In the genomic region with DNA sequence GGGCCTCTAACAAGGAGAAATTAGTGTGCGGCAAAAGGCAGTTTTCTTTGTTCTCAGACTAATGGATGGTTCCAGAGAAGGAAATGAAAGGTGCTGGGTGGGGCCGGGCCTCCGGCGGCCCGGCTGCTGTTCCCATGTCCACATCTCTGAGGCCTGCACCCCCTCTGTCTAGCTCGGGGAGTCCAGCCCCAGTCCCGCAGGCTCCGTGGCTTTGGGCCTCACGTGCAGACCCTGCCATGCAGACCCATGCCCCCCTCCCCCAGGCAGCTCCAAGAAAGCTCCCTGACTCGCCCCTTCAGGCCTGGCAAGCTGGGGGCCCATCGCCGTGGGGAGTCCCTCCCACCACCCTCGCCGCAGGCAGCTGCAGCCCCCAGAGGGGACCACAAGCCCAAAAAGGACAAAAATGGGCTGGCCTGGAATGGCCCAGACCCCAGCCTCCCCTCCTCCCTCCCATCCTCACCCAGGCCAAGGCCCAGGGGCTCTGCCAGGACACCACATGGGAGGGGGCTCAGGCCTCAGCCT, we compare ENCODE assay signal across 30 cellular contexts. TPM values are rescaled to one million over a fixed set of nuclear protein-coding genes. Genes with fewer than 3 reads are reported as not detected.
A peak's percentile ranks its signal among the peaks of the same experiment; 100 is the strongest.
DNase-seq lines count a peak whose midpoint lies in the region; ATAC-seq and TF ChIP-seq lines count a peak whose summit lies in the region.
"Had no signal": no experiment of that assay in that cellular context is flagged by ENCODE, and none has a peak within 500 bp of the region (broad histone marks: within the 10 kb centered on the region; RNA-seq: fewer than 3 reads in every experiment).

No MANE protein-coding gene starts in this region.

- CTCF ChIA-PET in HCT116 (lab: Charles Lee), result no interaction called here

- intact Hi-C loops in HCT116 (cut with micrococcal nuclease), result no loop called here

- no peak for TF ChIP-seq POLR2A in HCT116 (IDR thresholded peaks at IDR 0.05; ENCODE audit: borderline replicate concordance, extremely low read depth, insufficient read depth, insufficient read length)

- RAD21 ChIA-PET in HCT116 (lab: Charles Lee; ENCODE audit: low non-redundant PET in 1 of 2, low total read pairs in 2 of 2, uncharacterized antibody in 2 of 2, unreplicated experiment in 2 of 2), result no interaction called here

- H3K4me1 ChIP-seq in HCT116 (ENCODE audit: control insufficient read depth in 1 of 2, insufficient read depth in 2 of 2, low read length in 2 of 2) (peaks cover 0 to 36% of the 10 kb centered on the region in 2 experiments; a peak in 2 of 4 replicates), neutrophil (ENCODE audit: control insufficient read depth in 1 of 2, insufficient read depth in 1 of 2, low read depth in 1 of 2, low read length in 1 of 2) (no peaks in the 10 kb centered on the region)
- H3K4me1 ChIP-seq: SJSA1 had no signal

- no peak for TF ChIP-seq CTCF in HCT116 (IDR thresholded peaks at IDR 0.05 in 2 of 3, conservative IDR thresholded peaks at IDR 0.05 in 1 of 3; ENCODE audit: borderline replicate concordance in 1 of 3, insufficient read depth in 1 of 3, low read depth in 2 of 3, low read length in 2 of 3)
- no peak for TF ChIP-seq CTCF in glutamatergic neuron (IDR thresholded peaks at IDR 0.05; ENCODE audit: partially characterized antibody, unreplicated experiment)
- TF ChIP-seq CTCF in neutrophil (IDR thresholded peaks at IDR 0.05), result no peak
- no peak for TF ChIP-seq CTCF in GM13976 (IDR thresholded peaks at IDR 0.05; ENCODE audit: borderline replicate concordance, control extremely low read depth, extremely low read depth, insufficient read depth, missing control alignments)

- no peak overlapping the region for H3K4me3 Mint-ChIP-seq in glutamatergic neuron (ENCODE audit: unreplicated experiment)
- H3K4me3 Mint-ChIP-seq: activated naive CD8-positive, alpha-beta T cell treated with anti-CD3 and anti-CD28 coated beads, Interleukin-2, amount 10 ng/mL, durations not matched to agents 7 days and 5 days; CD8-positive, alpha-beta T cell; natural killer cell; stimulated activated naive B cell treated with anti-CD40 and anti-IgM and Interleukin-4, amounts not matched to agents 10 μg/mL and 1 μg/mL and 100 μg/mL, for 72 hours; T-helper 1 cell treated with Interleukin-12 subunit alpha and Interleukin-12 subunit beta and Interleukin-4 antibody, amounts not matched to agents 30 μg/mL and 1 μg/mL, for 36 hours had no signal

- no peak overlapping the region for H2AFZ ChIP-seq in HCT116 (ENCODE audit: low read depth, low read length, poor library complexity, severe bottlenecking)

- no peak for ATAC-seq in HCT116
- ATAC-seq: CD8-positive, alpha-beta T cell; stimulated activated naive B cell treated with anti-CD40 and anti-IgM and Interleukin-4, amounts not matched to agents 10 μg/mL and 1 μg/mL and 100 μg/mL, for 72 hours had no signal

- DNase-seq in HCT116 (ENCODE audit: low read depth, low spot score) (no peak), NCI-H2227 treated with DMSO at 0.1 percent for 48 hours (lab: John Stamatoyannopoulos, UW) (peak; percentile 34), glutamatergic neuron (peak; percentile 19), NCI-H748 (lab: John Stamatoyannopoulos, UW; ENCODE audit: unreplicated experiment) (no peak), GM13976 (ENCODE audit: low spot score) (no peak), SIG-M5 treated with dmso at 0.1 percent for 504 hours (lab: John Stamatoyannopoulos, UW; ENCODE audit: unreplicated experiment) (no peak)
- DNase-seq: activated CD4-positive, alpha-beta T cell treated with anti-CD3 and anti-CD28 coated beads, Interleukin-2, amount 50 U/mL, for 48 hours; activated CD8-positive, alpha-beta memory T cell treated with anti-CD3 and anti-CD28 coated beads, Interleukin-2, amount 50 U/mL, for 48 hours; activated naive CD8-positive, alpha-beta T cell treated with anti-CD3 and anti-CD28 coated beads, Interleukin-2, amount 10 ng/mL, durations not matched to agents 7 days and 5 days; CD8-positive, alpha-beta T cell; DMS53; effector memory CD4-positive, alpha-beta T cell; GDM1; HCEC 1CT; mesendoderm; natural killer cell; NCI-H1694 treated with DMSO at 0.1 percent for 48 hours; NCI-H226; NCI-H82; OCI-M1; stimulated activated CD4-positive, alpha-beta T cell treated with anti-CD3 and anti-CD28 coated beads, Interleukin-2, amount 100 ng/mL, for 48 hours; stimulated activated naive B cell treated with anti-CD40 and anti-IgM and Interleukin-4, amounts not matched to agents 10 μg/mL and 1 μg/mL and 100 μg/mL, for 72 hours had no signal

- H3K27me3 ChIP-seq in HCT116 (ENCODE audit: insufficient read depth, low read length) (no peaks in the 10 kb centered on the region), neutrophil (no peaks in the 10 kb centered on the region)

- no peak overlapping the region for H3K4me3 ChIP-seq in HCT116 (replicated peaks in 1 of 2; ENCODE audit: low read depth in 1 of 2, low read length in 2 of 2)
- H3K4me3 ChIP-seq in neutrophil (ENCODE audit: low read depth in 1 of 2, low read length in 1 of 2), result no peak overlapping the region
- H3K4me3 ChIP-seq: esophagus muscularis mucosa, SJSA1, smooth muscle cell had no signal

- TSS peak; percentile 42 for BruUV-seq in HCT116 (replicated peaks; lab: Mats Ljungman, UMichigan)

- H3K9ac ChIP-seq in HCT116 (ENCODE audit: low read length), result no peak overlapping the region
- H3K9ac ChIP-seq: KMS-11 had no signal

- H3K9me3 Mint-ChIP-seq in glutamatergic neuron (ENCODE audit: unreplicated experiment), result peaks cover 7% of the 10 kb centered on the region
- H3K9me3 Mint-ChIP-seq: activated naive CD8-positive, alpha-beta T cell treated with anti-CD3 and anti-CD28 coated beads, Interleukin-2, amount 10 ng/mL, durations not matched to agents 7 days and 5 days; CD8-positive, alpha-beta T cell; natural killer cell; stimulated activated naive B cell treated with anti-CD40 and anti-IgM and Interleukin-4, amounts not matched to agents 10 μg/mL and 1 μg/mL and 100 μg/mL, for 72 hours; T-helper 1 cell treated with Interleukin-12 subunit alpha and Interleukin-12 subunit beta and Interleukin-4 antibody, amounts not matched to agents 30 μg/mL and 1 μg/mL, for 36 hours had no signal

- POLR2A ChIA-PET in HCT116 (lab: Charles Lee), result no interaction called here

- H3K27ac ChIP-seq in HCT116 (ENCODE audit: low read depth, low read length) (peak overlapping the region; percentile 49; the same call in 1 of the 2 replicates), neutrophil (peak overlapping the region; percentile 59)
- H3K27ac ChIP-seq: KMS-11, SJSA1, VCaP had no signal

- H3K4me2 ChIP-seq in HCT116 (ENCODE audit: low read length), result no peak overlapping the region
- H3K4me2 ChIP-seq: KMS-11, smooth muscle cell had no signal

- H3K9me2 ChIP-seq in HCT116 (ENCODE audit: insufficient read depth), result no peaks in the 10 kb centered on the region

- H3K9me3 ChIP-seq in HCT116 (ENCODE audit: control insufficient read depth in 1 of 2, insufficient read depth in 1 of 2, low read depth in 1 of 2, low read length in 2 of 2) (no peaks in the 10 kb centered on the region), neutrophil (no peaks in the 10 kb centered on the region)
- H3K9me3 ChIP-seq: SJSA1 had no signal

- H3K27me3 Mint-ChIP-seq in glutamatergic neuron (ENCODE audit: unreplicated experiment), result no peaks in the 10 kb centered on the region

- H3K4me1 Mint-ChIP-seq in glutamatergic neuron (ENCODE audit: low read depth, unreplicated experiment), result peaks cover 4% of the 10 kb centered on the region

- H4K20me1 ChIP-seq in HCT116 (ENCODE audit: insufficient read depth), result peaks cover 13% of the 10 kb centered on the region; the same call in 1 of the 2 replicates

- H3K36me3 Mint-ChIP-seq in glutamatergic neuron (ENCODE audit: unreplicated experiment), result no peaks in the 10 kb centered on the region
- H3K36me3 Mint-ChIP-seq: activated naive CD8-positive, alpha-beta T cell treated with anti-CD3 and anti-CD28 coated beads, Interleukin-2, amount 10 ng/mL, durations not matched to agents 7 days and 5 days; CD8-positive, alpha-beta T cell; natural killer cell; stimulated activated naive B cell treated with anti-CD40 and anti-IgM and Interleukin-4, amounts not matched to agents 10 μg/mL and 1 μg/mL and 100 μg/mL, for 72 hours had no signal

- H3K79me2 ChIP-seq in HCT116 (ENCODE audit: insufficient read depth, low read length), result peaks cover 20% of the 10 kb centered on the region

- in situ Hi-C loops in GM13976 (cut with MboI; ENCODE audit: low sequenced_read_pairs, unreplicated experiment), result no loop called here

- no peak overlapping the region for H3K27ac Mint-ChIP-seq in glutamatergic neuron (ENCODE audit: unreplicated experiment)
- H3K27ac Mint-ChIP-seq: activated naive CD8-positive, alpha-beta T cell treated with anti-CD3 and anti-CD28 coated beads, Interleukin-2, amount 10 ng/mL, durations not matched to agents 7 days and 5 days; CD8-positive, alpha-beta T cell; natural killer cell; progenitor cell of endocrine pancreas; stimulated activated naive B cell treated with anti-CD40 and anti-IgM and Interleukin-4, amounts not matched to agents 10 μg/mL and 1 μg/mL and 100 μg/mL, for 72 hours; T-helper 1 cell treated with Interleukin-12 subunit alpha and Interleukin-12 subunit beta and Interleukin-4 antibody, amounts not matched to agents 30 μg/mL and 1 μg/mL, for 36 hours had no signal

- TF ChIP-seq RAD21 in HCT116 (IDR thresholded peaks at IDR 0.05; ENCODE audit: low read depth), result no peak

- H3K36me3 ChIP-seq in HCT116 (ENCODE audit: control insufficient read depth in 1 of 2, insufficient read depth in 2 of 2, low read length in 2 of 2), result peaks cover 19 to 44% of the 10 kb centered on the region in 2 experiments; a peak in 3 of 4 replicates
- no peaks in the 10 kb centered on the region for H3K36me3 ChIP-seq in neutrophil
- H3K36me3 ChIP-seq: esophagus muscularis mucosa, SJSA1 had no signal

TF ChIP-seq in HCT116, 20 proteins besides CTCF, POLR2A, EP300 and RAD21 (continues in another document):
- no peak for TF ChIP-seq EGR1 (IDR thresholded peaks at IDR 0.05; ENCODE audit: low read depth)

RNA-seq across cellular contexts. Expression of gene MRGBP, which starts 35.7 kb away (rescaled TPM):
- total RNA-seq in HCT116 (2021; ENCODE audit: unreplicated experiment) (33.8 TPM), glutamatergic neuron (ENCODE audit: unreplicated experiment) (15.6 TPM)
- 28.7 and 30.0 TPM in 2 replicates for polyA plus RNA-seq in HCT116 (2012)

RNA-seq across cellular contexts. Expression of gene OGFR, which starts 44.0 kb away (rescaled TPM):
- total RNA-seq in HCT116 (2021; ENCODE audit: unreplicated experiment) (73.6 TPM), glutamatergic neuron (ENCODE audit: unreplicated experiment) (70.5 TPM)
- polyA plus RNA-seq in HCT116 (2012), result 59.4 and 59.5 TPM in 2 replicates

RNA-seq across cellular contexts. Expression of gene NTSR1, which starts 52.0 kb away (rescaled TPM):
- 187 TPM for total RNA-seq in HCT116 (2021; ENCODE audit: unreplicated experiment)
- polyA plus RNA-seq in HCT116 (2012), result 139 and 172 TPM in 2 replicates
- 4.0 TPM for total RNA-seq in glutamatergic neuron (ENCODE audit: unreplicated experiment)
- total RNA-seq: CD8-positive, alpha-beta T cell; progenitor cell of endocrine pancreas; SJSA1 had no signal
- polyA plus RNA-seq: smooth muscle cell had no signal

RNA-seq across cellular contexts. Expression of gene COL9A3, which starts 56.3 kb away (rescaled TPM):
- total RNA-seq in HCT116 (2021; ENCODE audit: unreplicated experiment) (29.7 TPM), glutamatergic neuron (ENCODE audit: unreplicated experiment) (78.7 TPM)
- 15.9 and 20.7 TPM in 2 replicates for polyA plus RNA-seq in HCT116 (2012)
- total RNA-seq: CD8-positive, alpha-beta T cell; SJSA1 had no signal

Comparison
In these comparisons a context has a peak if more than half of its experiments do, and no peak if none do; other contexts are left out.
1. DNase-seq: peak in NCI-H2227 treated with DMSO at 0.1 percent for 48 hours (single experiment) and glutamatergic neuron (single experiment); none in HCT116 (single experiment), NCI-H748 (single experiment), GM13976 (single experiment) and SIG-M5 treated with dmso at 0.1 percent for 504 hours (single experiment).
2. RNA of gene NTSR1, which starts 52.0 kb away (total RNA-seq): 187 TPM in HCT116 (single experiment); 4.0 TPM in glutamatergic neuron (single experiment); every median in the first group is over 10 times any median in the second.